Comparison of ENCODE assay signal across 10 cellular contexts in the genomic region with DNA sequence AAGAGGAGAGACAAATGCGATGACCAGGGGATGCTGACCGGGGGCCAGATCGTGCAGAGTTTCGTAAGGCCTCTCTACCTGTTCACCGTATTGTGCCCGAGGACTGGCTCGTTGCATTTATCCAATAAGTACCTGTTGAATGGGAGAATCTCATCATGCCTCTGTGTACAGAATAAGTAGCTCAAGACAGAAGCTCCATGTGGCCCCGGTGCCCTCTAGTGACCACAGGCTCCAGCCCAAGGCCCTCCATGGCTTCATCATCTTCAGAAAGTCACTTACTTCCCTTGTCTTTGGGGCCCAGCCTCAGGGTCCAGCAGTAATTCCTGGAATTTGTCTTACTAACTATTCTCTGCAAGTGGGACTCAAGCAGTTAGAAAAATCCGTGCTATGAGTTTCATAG.
DNase-seq lines count a peak whose midpoint lies in the region; ATAC-seq and TF ChIP-seq lines count a peak whose summit lies in the region.
"Had no signal": no experiment of that assay in that cellular context is flagged by ENCODE, and none has a peak within 500 bp of the region (broad histone marks: within the 10 kb centered on the region; RNA-seq: fewer than 3 reads in every experiment).

No MANE protein-coding gene starts in this region.

- DNase-seq in NCI-H2029 (lab: John Stamatoyannopoulos, UW) (peak; percentile 36), NCI-H2029 treated with DMSO at 0.1 percent for 48 hours (lab: John Stamatoyannopoulos, UW) (no peak), NCI-H1092 treated with DMSO at 0.1 percent for 48 hours (lab: John Stamatoyannopoulos, UW) (peak; percentile 70), astrocyte of the cerebellum (ENCODE audit: low read depth) (no peak), left lobe of liver (ENCODE audit: low spot score) (peak; percentile 51)
- no peak for DNase-seq in activated effector memory CD4-positive, alpha-beta T cell treated with anti-CD3 and anti-CD28 coated beads, Interleukin-2, amount 50 U/mL, for 16 hours
- no peak for DNase-seq in central memory CD4-positive, alpha-beta T cell

- ATAC-seq in left lobe of liver (peak; percentile 85), HG02678 (IDR thresholded peaks at IDR 0.05; ENCODE audit: unreplicated experiment) (no peak)

- peak; percentile 40 for TF ChIP-seq CTCF in astrocyte of the cerebellum (IDR thresholded peaks at IDR 0.05; ENCODE audit: low read depth, low read length, missing control alignments)

- no peak overlapping the region for H3K4me3 ChIP-seq in astrocyte of the cerebellum (ENCODE audit: low read depth, low read length)
- H3K4me3 ChIP-seq: SJCRH30, tibial artery had no signal

- in situ Hi-C loops in astrocyte of the cerebellum (cut with HindIII; ENCODE audit: low sequenced_read_pairs): no loop called here

Comparison
In these comparisons a context has a peak if more than half of its experiments do, and no peak if none do; other contexts are left out.
1. DNase-seq: peak in NCI-H2029 (single experiment), NCI-H1092 treated with DMSO at 0.1 percent for 48 hours (single experiment) and left lobe of liver (single experiment); none in NCI-H2029 treated with DMSO at 0.1 percent for 48 hours (single experiment), astrocyte of the cerebellum (single experiment), activated effector memory CD4-positive, alpha-beta T cell treated with anti-CD3 and anti-CD28 coated beads, Interleukin-2, amount 50 U/mL, for 16 hours (single experiment) and central memory CD4-positive, alpha-beta T cell (single experiment).